ENCODE assay signal across 8 cellular contexts in the genomic region with DNA sequence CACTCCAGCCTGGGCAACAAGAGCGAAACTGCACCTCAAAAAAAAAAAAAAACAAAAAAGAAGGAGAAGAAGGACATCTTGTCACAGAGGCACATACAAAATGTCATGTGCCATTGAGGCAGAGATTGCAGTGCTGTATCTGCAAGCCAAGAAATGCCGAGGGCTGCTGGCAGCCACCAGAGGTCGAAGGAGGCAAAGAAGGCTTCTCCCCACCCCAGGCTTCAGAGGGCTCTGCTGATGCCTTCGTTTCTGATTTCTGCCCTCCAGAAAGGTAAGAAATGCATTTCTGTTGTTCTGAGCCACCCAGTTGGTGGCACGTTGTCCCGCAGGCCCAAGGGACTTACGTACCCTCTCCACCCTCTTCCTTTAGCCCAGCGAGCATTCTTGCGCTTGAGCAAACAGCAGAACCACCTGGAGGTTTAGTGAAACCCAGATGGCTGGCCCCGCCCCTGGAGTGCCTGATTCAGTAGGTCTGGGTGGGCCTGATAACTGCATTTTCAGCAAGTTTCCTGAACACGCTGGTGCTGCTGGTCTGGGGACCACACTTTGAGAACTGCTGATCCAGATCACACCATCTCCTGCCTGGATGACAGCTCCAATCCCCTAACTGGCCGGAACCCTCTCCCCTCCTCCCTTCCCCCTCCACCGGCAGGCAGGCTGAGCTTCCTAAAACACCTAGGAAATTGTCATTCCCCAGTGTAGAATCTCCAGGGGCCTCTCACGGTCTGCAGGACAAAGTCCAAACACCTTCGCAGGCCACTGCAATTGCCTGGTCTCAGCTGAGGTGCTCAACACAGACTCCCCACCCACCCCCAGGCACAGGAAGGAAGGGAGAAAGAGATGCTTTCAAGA. TPM values are rescaled to one million over a fixed set of nuclear protein-coding genes. Genes with fewer than 3 reads are reported as not detected.
A peak's percentile ranks its signal among the peaks of the same experiment; 100 is the strongest.
DNase-seq lines count a peak whose midpoint lies in the region; ATAC-seq and TF ChIP-seq lines count a peak whose summit lies in the region.

No MANE protein-coding gene starts in this region.

- H3K4me1 Mint-ChIP-seq in stimulated activated naive CD8-positive, alpha-beta T cell treated with anti-CD3 and anti-CD28 coated beads, Interleukin-15, amount 100 ng/mL, for 72 hours = peaks cover 23% of the 10 kb centered on the region
- H3K4me1 Mint-ChIP-seq in stimulated activated naive CD8-positive, alpha-beta T cell treated with anti-CD3 and anti-CD28 coated beads, Interleukin-15, Interleukin-2, amounts not matched to agents 100 ng/mL and 50 ng/mL, for 24 hours (ENCODE audit: low read depth) = peaks cover 36% of the 10 kb centered on the region

- no peaks in the 10 kb centered on the region for H3K9me3 ChIP-seq in OCI-LY7 (ENCODE audit: low read length)

- H3K27me3 ChIP-seq in dorsolateral prefrontal cortex = no peaks in the 10 kb centered on the region

- CTCF ChIA-PET in OCI-LY7 (lab: Charles Lee; ENCODE audit: unreplicated experiment) = interaction anchor here (0.9 kb wide), 1 partner anchor 33 kb away, joined by 3 read pairs; no protein-coding TSS in a partner anchor

- H4K20me1 ChIP-seq in OCI-LY7 (ENCODE audit: insufficient read depth, low read length) = no peaks in the 10 kb centered on the region

- peak; percentile 43 for TF ChIP-seq CTCF in OCI-LY7 (conservative IDR thresholded peaks at IDR 0.05; ENCODE audit: low read length)
- no peak for TF ChIP-seq CTCF in dorsolateral prefrontal cortex (IDR thresholded peaks at IDR 0.05 in 54 of 56, conservative IDR thresholded peaks at IDR 0.05 in 2 of 56; ENCODE audit: low read depth in 1 of 56, partially characterized antibody in 56 of 56)

- H3K27ac ChIP-seq in OCI-LY7 (ENCODE audit: low read depth, low read length, poor library complexity, severe bottlenecking) (peak overlapping the region; percentile 95), dorsolateral prefrontal cortex (no peak overlapping the region)

- peaks cover 75% of the 10 kb centered on the region for H3K4me1 ChIP-seq in OCI-LY7 (ENCODE audit: insufficient read depth, low read length, poor library complexity, severe bottlenecking)

- H3K27ac Mint-ChIP-seq in stimulated activated naive CD8-positive, alpha-beta T cell treated with anti-CD3 and anti-CD28 coated beads, Interleukin-15, amount 100 ng/mL, for 72 hours = peak overlapping the region in 1 of 2 donors; percentile 56
- H3K27ac Mint-ChIP-seq in stimulated activated naive CD8-positive, alpha-beta T cell treated with anti-CD3 and anti-CD28 coated beads, Interleukin-15, Interleukin-2, amounts not matched to agents 100 ng/mL and 50 ng/mL, for 24 hours = no peak overlapping the region

- no peak for DNase-seq in stimulated activated naive CD8-positive, alpha-beta T cell treated with anti-CD3 and anti-CD28 coated beads, Interleukin-15, Interleukin-2, amounts not matched to agents 100 U/mL and 50 U/mL, for 24 hours
- DNase-seq in stimulated activated naive CD8-positive, alpha-beta T cell treated with anti-CD3 and anti-CD28 coated beads, Interleukin-15, amount 100 ng/mL, for 72 hours = no peak
- DNase-seq in OCI-LY7 (ENCODE audit: low spot score) (peak; percentile 99), A172 (ENCODE audit: low spot score) (no peak), dorsolateral prefrontal cortex (no peak), SIG-M5 (lab: John Stamatoyannopoulos, UW) (no peak)

- H2AFZ ChIP-seq in OCI-LY7 (ENCODE audit: low read length) = peak overlapping the region; percentile 26; the same call in 1 of the 2 replicates

- H3K36me3 Mint-ChIP-seq in stimulated activated naive CD8-positive, alpha-beta T cell treated with anti-CD3 and anti-CD28 coated beads, Interleukin-15, Interleukin-2, amounts not matched to agents 100 ng/mL and 50 ng/mL, for 24 hours (ENCODE audit: low read depth) = no peaks in the 10 kb centered on the region

- H3K4me2 ChIP-seq in OCI-LY7 (ENCODE audit: low read length) = peak overlapping the region; percentile 70

- no peaks in the 10 kb centered on the region for H3K9me3 Mint-ChIP-seq in stimulated activated naive CD8-positive, alpha-beta T cell treated with anti-CD3 and anti-CD28 coated beads, Interleukin-15, amount 100 ng/mL, for 72 hours
- H3K9me3 Mint-ChIP-seq in stimulated activated naive CD8-positive, alpha-beta T cell treated with anti-CD3 and anti-CD28 coated beads, Interleukin-15, Interleukin-2, amounts not matched to agents 100 ng/mL and 50 ng/mL, for 24 hours = no peaks in the 10 kb centered on the region

- H3K27me3 Mint-ChIP-seq in stimulated activated naive CD8-positive, alpha-beta T cell treated with anti-CD3 and anti-CD28 coated beads, Interleukin-15, amount 100 ng/mL, for 72 hours = no peaks in the 10 kb centered on the region
- H3K27me3 Mint-ChIP-seq in stimulated activated naive CD8-positive, alpha-beta T cell treated with anti-CD3 and anti-CD28 coated beads, Interleukin-15, Interleukin-2, amounts not matched to agents 100 ng/mL and 50 ng/mL, for 24 hours = no peaks in the 10 kb centered on the region

- intact Hi-C loops in OCI-LY7 (cut with micrococcal nuclease; ENCODE audit: unreplicated experiment) (loop anchor here (1.0 to 2.0 kb wide), 4 partner anchors 13 to 54 kb away; partner anchors contain the start of gene SCARB1), dorsolateral prefrontal cortex (cut with DNase I) (no loop called here)

- no peaks in the 10 kb centered on the region for H3K36me3 ChIP-seq in OCI-LY7 (ENCODE audit: insufficient read depth, low read length)

- BruUV-seq in OCI-LY7 (replicated peaks; lab: Mats Ljungman, UMichigan) = TSS peak; percentile 74

- peak overlapping the region in 1 of 2 donors; percentile 19 for H3K4me3 Mint-ChIP-seq in stimulated activated naive CD8-positive, alpha-beta T cell treated with anti-CD3 and anti-CD28 coated beads, Interleukin-15, amount 100 ng/mL, for 72 hours
- peak overlapping the region; percentile 17 for H3K4me3 Mint-ChIP-seq in stimulated activated naive CD8-positive, alpha-beta T cell treated with anti-CD3 and anti-CD28 coated beads, Interleukin-15, Interleukin-2, amounts not matched to agents 100 ng/mL and 50 ng/mL, for 24 hours

- no peaks in the 10 kb centered on the region for H3K79me2 ChIP-seq in OCI-LY7 (ENCODE audit: insufficient read depth, low read depth, low read length)

- ATAC-seq in stimulated activated naive CD8-positive, alpha-beta T cell treated with anti-CD3 and anti-CD28 coated beads, Interleukin-15, Interleukin-2, amounts not matched to agents 100 U/mL and 50 U/mL, for 24 hours = peak; percentile 42
- no peak for ATAC-seq in stimulated activated naive CD8-positive, alpha-beta T cell treated with anti-CD3 and anti-CD28 coated beads, Interleukin-15, amount 100 ng/mL, for 72 hours
- ATAC-seq in HG03045 (IDR thresholded peaks at IDR 0.05; ENCODE audit: unreplicated experiment) = peak; percentile 81

- POLR2A ChIA-PET in OCI-LY7 (lab: Charles Lee) = interaction anchor here (0.6 to 6.0 kb wide), 6 partner anchors 16 to 355 kb away, joined by 3 to 102 read pairs (median 9); no protein-coding TSS in a partner anchor

- no peaks in the 10 kb centered on the region for H3K9me2 ChIP-seq in OCI-LY7 (ENCODE audit: insufficient read depth, low read length)

- H3K4me3 ChIP-seq in OCI-LY7 (ENCODE audit: low read depth, low read length, poor library complexity, severe bottlenecking) (peak overlapping the region; percentile 50), dorsolateral prefrontal cortex (no peak overlapping the region)

RNA-seq across cellular contexts. Expression of gene SCARB1, which starts 21.1 kb away (rescaled TPM):
- total RNA-seq in OCI-LY7 (2014; rRNA removed; shearing (Covaris generic)) = 24.4 and 42.9 TPM in 2 replicates
- total RNA-seq in OCI-LY7 (2022) (99.0 and 112 TPM in 2 replicates), dorsolateral prefrontal cortex (100 to 1,000 TPM in 1 of 120 experiments, 10 to 100 TPM in 119; 33.4 to 110 (median 54.7) TPM)
- 16.4 and 27.3 TPM in 2 replicates for total RNA-seq in A172 (2014; rRNA removed; shearing (Covaris generic))

RNA-seq across cellular contexts. Expression of gene UBC, which starts 29.6 kb away (rescaled TPM):
- 425 and 431 TPM in 2 replicates for total RNA-seq in OCI-LY7 (2014; rRNA removed; shearing (Covaris generic))
- 616 and 682 TPM in 2 replicates for total RNA-seq in OCI-LY7 (2022)
- 1,288 and 1,521 TPM in 2 replicates for total RNA-seq in A172 (2014; rRNA removed; shearing (Covaris generic))
- 1,000 to 10,000 TPM in 109 of 120 experiments, 100 to 1,000 TPM in 11; 835 to 2,453 (median 1,204) TPM for total RNA-seq in dorsolateral prefrontal cortex
